Comparison of ENCODE assay signal across 9 cellular contexts in genomic region chr15:90402806-90403205, GRCh38. TPM values are rescaled to one million over a fixed set of nuclear protein-coding genes. Genes with fewer than 3 reads are reported as not detected.
DNase-seq lines count a peak whose midpoint lies in the region; ATAC-seq, FAIRE-seq and TF ChIP-seq lines count a peak whose summit lies in the region.
"Had no signal": no experiment of that assay in that cellular context is flagged by ENCODE, and none has a peak within 500 bp of the region (broad histone marks: within the 10 kb centered on the region; RNA-seq: fewer than 3 reads in every experiment).

No MANE protein-coding gene starts in this region.

- peak overlapping the region; percentile 99 for H3K27ac Mint-ChIP-seq in nephron progenitor cell

- intact Hi-C loops in left ventricle myocardium inferior (cut with micrococcal nuclease), result no loop called here
- intact Hi-C loops in left ventricle myocardium superior (cut with micrococcal nuclease), result no loop called here
- intact Hi-C loops in dorsolateral prefrontal cortex (cut with DNase I), result no loop called here
- intact Hi-C loops in vagina (cut with DNase I), result no loop called here
- intact Hi-C loops in left colon (cut with DNase I, micrococcal nuclease), result no loop called here

- H3K4me1 Mint-ChIP-seq in nephron progenitor cell, result peaks cover 56% of the 10 kb centered on the region

- H3K4me3 Mint-ChIP-seq in nephron progenitor cell, result no peak overlapping the region

- peaks cover 6% of the 10 kb centered on the region for H3K36me3 Mint-ChIP-seq in nephron progenitor cell (ENCODE audit: low read depth)

- no peak for FAIRE-seq in GM12891 (lab: Jason Lieb, UNC)

- H3K9me3 Mint-ChIP-seq in nephron progenitor cell, result no peaks in the 10 kb centered on the region

- TF ChIP-seq CTCF in left ventricle myocardium inferior (IDR thresholded peaks at IDR 0.05; ENCODE audit: borderline replicate concordance) (no peak), dorsolateral prefrontal cortex (IDR thresholded peaks at IDR 0.05 in 54 of 56, conservative IDR thresholded peaks at IDR 0.05 in 2 of 56; ENCODE audit: low read depth in 1 of 56, partially characterized antibody in 56 of 56) (no peak), nephron progenitor cell (IDR thresholded peaks at IDR 0.05) (no peak), vagina (IDR thresholded peaks at IDR 0.05) (no peak)

- peaks cover 97% of the 10 kb centered on the region for H3K4me1 ChIP-seq in left ventricle myocardium inferior
- H3K4me1 ChIP-seq in vagina, result peaks cover 91% of the 10 kb centered on the region

- no peak for TF ChIP-seq POLR2A in vagina (IDR thresholded peaks at IDR 0.05)
- no peak for TF ChIP-seq POLR2A in GM12891 (IDR thresholded peaks at IDR 0.05; ENCODE audit: low read depth, low read length)

- no peaks in the 10 kb centered on the region for H3K36me3 ChIP-seq in left ventricle myocardium inferior
- no peaks in the 10 kb centered on the region for H3K36me3 ChIP-seq in vagina

- ATAC-seq in left ventricle myocardium superior (no peak), left colon (no peak)

- no peaks in the 10 kb centered on the region for H3K27me3 ChIP-seq in left ventricle myocardium inferior (ENCODE audit: low read depth)
- H3K27me3 ChIP-seq in dorsolateral prefrontal cortex, result no peaks in the 10 kb centered on the region
- no peaks in the 10 kb centered on the region for H3K27me3 ChIP-seq in vagina

- H3K4me3 ChIP-seq in left ventricle myocardium inferior, result no peak overlapping the region
- no peak overlapping the region for H3K4me3 ChIP-seq in dorsolateral prefrontal cortex
- H3K4me3 ChIP-seq in vagina, result no peak overlapping the region

- no peaks in the 10 kb centered on the region for H3K9me3 ChIP-seq in left ventricle myocardium inferior (replicated peaks)
- H3K9me3 ChIP-seq in vagina, result no peaks in the 10 kb centered on the region

- DNase-seq in left ventricle myocardium inferior (no peak), left ventricle myocardium superior (no peak), dorsolateral prefrontal cortex (no peak), nephron progenitor cell (no peak), vagina (ENCODE audit: extremely low spot score in 2 of 2) (no peak), left colon (no peak), GM12891 (ENCODE audit: insufficient read length, low spot score) (no peak), MV-4-11 (lab: John Stamatoyannopoulos, UW) (no peak)
- DNase-seq: T-helper 9 cell had no signal

- no peaks in the 10 kb centered on the region for H3K27me3 Mint-ChIP-seq in nephron progenitor cell (ENCODE audit: low read depth, poor library complexity)

- H3K27ac ChIP-seq in left ventricle myocardium inferior (replicated peaks) (peak overlapping the region; percentile 84), dorsolateral prefrontal cortex (peak overlapping the region in 51 of 59 donors; percentile 2 to 91 (median 71)), vagina (peak overlapping the region; percentile 79)

TF ChIP-seq in GM12891, 5 proteins besides CTCF, POLR2A, EP300 and RAD21:
- TF ChIP-seq POU2F2 (IDR thresholded peaks at IDR 0.05; ENCODE audit: low read depth, low read length) (no peak), TAF1 (IDR thresholded peaks at IDR 0.05; ENCODE audit: low read depth, low read length) (no peak), POLR2AphosphoS5 (IDR thresholded peaks at IDR 0.05; ENCODE audit: low read depth, low read length) (no peak), PAX5 (IDR thresholded peaks at IDR 0.05; ENCODE audit: insufficient read depth, low read length, severe bottlenecking) (no peak)
TF ChIP-seq in GM12891: peak in this region for 0.

RNA-seq across cellular contexts. Expression of gene IQGAP1, which starts 14.8 kb away (rescaled TPM):
- 39.2 TPM for total RNA-seq in left ventricle myocardium inferior
- 35.4 TPM for total RNA-seq in left ventricle myocardium superior
- 100 to 1,000 TPM in 44 of 120 experiments, 10 to 100 TPM in 76; 41.1 to 286 (median 89.8) TPM for total RNA-seq in dorsolateral prefrontal cortex
- total RNA-seq in vagina, result 261 TPM
- total RNA-seq in left colon, result 100 to 1,000 TPM; 197 to 223 TPM
- polyA plus RNA-seq in GM12891 (2012; ENCODE audit: low read depth, missing spikeins), result 73.8 TPM

RNA-seq across cellular contexts. Expression of gene ZNF774, which starts 50.7 kb away (rescaled TPM):
- total RNA-seq in left ventricle myocardium inferior, result 4.7 TPM
- 4.9 TPM for total RNA-seq in left ventricle myocardium superior
- 10 to 100 TPM; 10.6 to 38.4 (median 20.8) TPM for total RNA-seq in dorsolateral prefrontal cortex
- 8.3 TPM for total RNA-seq in vagina
- 10 to 100 TPM; 14.7 to 21.2 TPM for total RNA-seq in left colon
- polyA plus RNA-seq in GM12891 (2012; ENCODE audit: low read depth, missing spikeins), result 0.55 TPM
